In the genomic region with DNA sequence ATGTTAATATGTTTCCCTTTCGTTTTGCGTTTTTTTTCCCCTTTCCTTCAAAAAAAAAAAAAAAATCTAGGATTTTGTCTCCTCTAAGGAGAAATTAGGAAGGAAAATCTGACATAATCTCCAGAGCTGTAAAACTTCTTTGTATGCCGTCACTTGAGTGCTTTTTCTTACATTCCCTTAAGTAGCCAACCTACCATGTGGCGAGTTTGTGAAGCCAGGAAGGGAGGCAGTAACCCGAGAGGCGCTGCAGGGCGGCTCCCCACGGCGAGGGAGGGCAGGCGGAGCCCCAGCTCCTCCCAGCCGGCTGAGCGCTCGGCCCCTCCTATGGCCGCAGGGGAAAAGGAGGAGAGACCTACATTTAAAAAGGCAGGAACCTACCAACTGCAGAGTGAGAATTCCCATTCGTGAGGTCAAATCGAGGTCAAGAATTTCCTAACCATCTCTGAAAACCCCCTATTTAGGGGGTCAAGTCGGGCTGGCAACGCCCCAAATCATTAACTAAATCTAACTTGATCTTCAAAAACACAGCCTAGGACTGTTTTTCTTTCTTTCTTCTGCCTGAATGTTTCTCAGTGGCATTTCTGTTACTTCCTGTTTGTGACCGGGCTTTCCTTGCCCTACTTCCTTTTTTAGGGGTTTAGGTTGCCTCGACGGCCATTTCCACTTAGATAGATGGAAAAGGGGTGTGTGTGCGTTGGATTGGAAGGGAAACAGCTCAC, we compare ENCODE assay signal across 8 cellular contexts.
DNase-seq lines count a peak whose midpoint lies in the region; ATAC-seq and TF ChIP-seq lines count a peak whose summit lies in the region.

No MANE protein-coding gene starts in this region.

- no peaks in the 10 kb centered on the region for H3K9me3 ChIP-seq in endodermal cell (ENCODE audit: control insufficient read depth, low read length)

- DNase-seq in COLO668 (lab: John Stamatoyannopoulos, UW; ENCODE audit: unreplicated experiment) (peak; percentile 93), HL-60 (ENCODE audit: low read depth in 1 of 2, low spot score in 1 of 2) (peak; percentile 80 to 92), endodermal cell (peak; percentile 96), mesenteric fat pad (ENCODE audit: low spot score) (peak; percentile 96)
- DNase-seq in NK-92 treated with Interleukin-12 subunit alpha and Interleukin-12 subunit beta, amount 100 ng/mL, for 24 hours (lab: John Stamatoyannopoulos, UW) = peak; percentile 82
- peak; percentile 33 for DNase-seq in activated CD8-positive, alpha-beta memory T cell treated with anti-CD3 and anti-CD28 coated beads, Interleukin-2, amount 50 U/mL, for 24 hours (ENCODE audit: extremely low read depth)
- peak; percentile 25 for DNase-seq in stimulated activated CD8-positive, alpha-beta memory T cell treated with anti-CD3 and anti-CD28 coated beads, Interleukin-15, amount 100 ng/mL, for 1 hour (ENCODE audit: low read depth)

- TF ChIP-seq CTCF in HL-60 (IDR thresholded peaks at IDR 0.05; ENCODE audit: insufficient read depth, low read length) (no peak), endodermal cell (conservative IDR thresholded peaks at IDR 0.05) (no peak)

- H3K27me3 Mint-ChIP-seq in endodermal cell (ENCODE audit: insufficient read depth) = no peaks in the 10 kb centered on the region

- H3K36me3 ChIP-seq in endodermal cell (ENCODE audit: control insufficient read depth, insufficient read depth, low read length) = no peaks in the 10 kb centered on the region

- peak overlapping the region; percentile 29 for H3K4me3 Mint-ChIP-seq in endodermal cell

- H3K36me3 Mint-ChIP-seq in endodermal cell (ENCODE audit: low read depth) = no peaks in the 10 kb centered on the region

- H3K4me1 ChIP-seq in endodermal cell (ENCODE audit: control insufficient read depth, insufficient read depth, low read length) = no peaks in the 10 kb centered on the region

- H3K4me1 Mint-ChIP-seq in endodermal cell = peaks cover 7% of the 10 kb centered on the region

- no peaks in the 10 kb centered on the region for H3K27me3 ChIP-seq in HL-60 (ENCODE audit: insufficient read depth, poor library complexity, severe bottlenecking)
- H3K27me3 ChIP-seq in endodermal cell (ENCODE audit: control insufficient read depth, insufficient read depth, low read length, poor library complexity, severe bottlenecking) = no peaks in the 10 kb centered on the region

- ATAC-seq in GM19468 (IDR thresholded peaks at IDR 0.05; ENCODE audit: extremely low read depth, unreplicated experiment) = peak; percentile 65

- H3K4me3 ChIP-seq in HL-60 (replicated peaks; ENCODE audit: insufficient read depth, low read length) (peak overlapping the region; percentile 33), endodermal cell (ENCODE audit: low read length) (peak overlapping the region; percentile 19)

- WGBS in endodermal cell (ENCODE audit: insufficient coverage in 1 of 2, insufficient read length in 1 of 2), 2 experiments = 4 to 14% methylated on average over 5 to 19 of the region's 22 CpGs

- peak overlapping the region; percentile 76 for H3K27ac Mint-ChIP-seq in endodermal cell

- H3K27ac ChIP-seq in HL-60 (replicated peaks) = peak overlapping the region; percentile 93
- H3K27ac ChIP-seq in endodermal cell (ENCODE audit: low read depth, low read length) = no peak overlapping the region

- no peaks in the 10 kb centered on the region for H3K9me3 Mint-ChIP-seq in endodermal cell

- H3K9ac ChIP-seq in endodermal cell (ENCODE audit: extremely low read depth, low read length, poor library complexity, severe bottlenecking) = no peak overlapping the region

Comparison
In these comparisons a context has a peak if more than half of its experiments do, and no peak if none do; other contexts are left out.
1. DNase-seq: peak in every context shown above with its lines; median percentile 96 in endodermal cell; 96 in mesenteric fat pad; 93 in COLO668; 86 in HL-60; 82 in NK-92 treated with Interleukin-12 subunit alpha and Interleukin-12 subunit beta, amount 100 ng/mL, for 24 hours; 33 in activated CD8-positive, alpha-beta memory T cell treated with anti-CD3 and anti-CD28 coated beads, Interleukin-2, amount 50 U/mL, for 24 hours; 25 in stimulated activated CD8-positive, alpha-beta memory T cell treated with anti-CD3 and anti-CD28 coated beads, Interleukin-15, amount 100 ng/mL, for 1 hour.